In the genomic region with DNA sequence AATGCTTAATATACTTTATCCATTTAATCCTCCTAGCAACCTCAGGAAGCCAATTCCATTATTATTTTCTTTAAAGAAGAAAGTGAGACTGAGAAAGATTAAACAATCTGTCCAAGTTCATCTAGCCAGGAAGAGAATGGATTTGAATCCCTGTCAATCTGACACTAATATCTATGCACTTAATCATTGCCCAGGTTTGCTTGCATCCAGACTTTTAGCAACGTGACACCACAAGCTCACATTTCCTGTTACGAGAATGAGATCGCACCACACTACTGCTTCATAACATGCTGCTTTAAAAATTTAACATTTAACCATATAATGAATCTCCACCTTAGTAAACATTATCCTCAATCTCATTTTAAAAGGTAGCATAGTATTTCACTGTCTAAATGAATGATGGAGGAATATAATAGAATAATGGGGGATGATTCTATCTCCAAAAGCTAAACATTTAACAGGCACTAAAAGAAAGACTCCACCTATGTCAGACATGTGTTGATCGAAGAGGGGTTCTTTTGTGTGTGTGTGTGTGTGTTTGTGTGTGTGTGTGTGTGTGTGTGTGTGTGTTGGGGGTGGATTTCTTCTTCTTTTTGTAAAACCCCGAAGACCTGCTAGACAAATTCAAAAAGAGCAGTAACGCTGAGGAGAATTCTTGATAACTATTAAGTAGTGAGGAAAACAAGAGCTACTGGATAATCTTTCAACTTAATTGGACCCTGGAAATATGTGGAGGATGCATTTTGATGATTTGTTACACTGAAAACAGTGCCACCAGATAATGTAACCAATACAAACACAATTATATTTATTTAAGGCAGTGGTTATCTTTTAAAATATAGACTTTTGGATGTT, we compare ENCODE assay signal across 1 cellular context.
TF ChIP-seq lines count a peak whose summit lies in the region.

No MANE protein-coding gene starts in this region.

TF ChIP-seq in HCT116, 20 proteins besides CTCF, POLR2A, EP300 and RAD21 (continued from another document):
- TF ChIP-seq, protein P1, sequence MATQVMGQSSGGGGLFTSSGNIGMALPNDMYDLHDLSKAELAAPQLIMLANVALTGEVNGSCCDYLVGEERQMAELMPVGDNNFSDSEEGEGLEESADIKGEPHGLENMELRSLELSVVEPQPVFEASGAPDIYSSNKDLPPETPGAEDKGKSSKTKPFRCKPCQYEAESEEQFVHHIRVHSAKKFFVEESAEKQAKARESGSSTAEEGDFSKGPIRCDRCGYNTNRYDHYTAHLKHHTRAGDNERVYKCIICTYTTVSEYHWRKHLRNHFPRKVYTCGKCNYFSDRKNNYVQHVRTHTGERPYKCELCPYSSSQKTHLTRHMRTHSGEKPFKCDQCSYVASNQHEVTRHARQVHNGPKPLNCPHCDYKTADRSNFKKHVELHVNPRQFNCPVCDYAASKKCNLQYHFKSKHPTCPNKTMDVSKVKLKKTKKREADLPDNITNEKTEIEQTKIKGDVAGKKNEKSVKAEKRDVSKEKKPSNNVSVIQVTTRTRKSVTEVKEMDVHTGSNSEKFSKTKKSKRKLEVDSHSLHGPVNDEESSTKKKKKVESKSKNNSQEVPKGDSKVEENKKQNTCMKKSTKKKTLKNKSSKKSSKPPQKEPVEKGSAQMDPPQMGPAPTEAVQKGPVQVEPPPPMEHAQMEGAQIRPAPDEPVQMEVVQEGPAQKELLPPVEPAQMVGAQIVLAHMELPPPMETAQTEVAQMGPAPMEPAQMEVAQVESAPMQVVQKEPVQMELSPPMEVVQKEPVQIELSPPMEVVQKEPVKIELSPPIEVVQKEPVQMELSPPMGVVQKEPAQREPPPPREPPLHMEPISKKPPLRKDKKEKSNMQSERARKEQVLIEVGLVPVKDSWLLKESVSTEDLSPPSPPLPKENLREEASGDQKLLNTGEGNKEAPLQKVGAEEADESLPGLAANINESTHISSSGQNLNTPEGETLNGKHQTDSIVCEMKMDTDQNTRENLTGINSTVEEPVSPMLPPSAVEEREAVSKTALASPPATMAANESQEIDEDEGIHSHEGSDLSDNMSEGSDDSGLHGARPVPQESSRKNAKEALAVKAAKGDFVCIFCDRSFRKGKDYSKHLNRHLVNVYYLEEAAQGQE (IDR thresholded peaks at IDR 0.05; ENCODE audit: low read depth): no peak
- no peak for TF ChIP-seq EZH2 (IDR thresholded peaks at IDR 0.05)
- TF ChIP-seq CBX3 (IDR thresholded peaks at IDR 0.05; ENCODE audit: low read depth): no peak
- TF ChIP-seq CEBPB (IDR thresholded peaks at IDR 0.05; ENCODE audit: low read depth): no peak
- no peak for TF ChIP-seq ZBTB33 (IDR thresholded peaks at IDR 0.05; ENCODE audit: extremely low read depth, insufficient replicate concordance, low read length)
- TF ChIP-seq SP1 (IDR thresholded peaks at IDR 0.05; ENCODE audit: low read depth): no peak
- no peak for TF ChIP-seq SIN3A (IDR thresholded peaks at IDR 0.05; ENCODE audit: low read depth)
- TF ChIP-seq ATF3 (IDR thresholded peaks at IDR 0.05): no peak
- no peak for TF ChIP-seq SRF (IDR thresholded peaks at IDR 0.05; ENCODE audit: low read depth)
- TF ChIP-seq FOSL1 (IDR thresholded peaks at IDR 0.05; ENCODE audit: low read depth): no peak
- TF ChIP-seq EZH2phosphoT487 (IDR thresholded peaks at IDR 0.05; ENCODE audit: borderline replicate concordance): no peak
- TF ChIP-seq YY1 (IDR thresholded peaks at IDR 0.05; ENCODE audit: extremely low read depth, insufficient replicate concordance, low read depth, low read length): no peak
- no peak for TF ChIP-seq ELF1 (IDR thresholded peaks at IDR 0.05; ENCODE audit: borderline replicate concordance, low read depth)
- TF ChIP-seq MAX (IDR thresholded peaks at IDR 0.05): no peak
